14 cellular contexts compared by ENCODE assay signal in the genomic region with DNA sequence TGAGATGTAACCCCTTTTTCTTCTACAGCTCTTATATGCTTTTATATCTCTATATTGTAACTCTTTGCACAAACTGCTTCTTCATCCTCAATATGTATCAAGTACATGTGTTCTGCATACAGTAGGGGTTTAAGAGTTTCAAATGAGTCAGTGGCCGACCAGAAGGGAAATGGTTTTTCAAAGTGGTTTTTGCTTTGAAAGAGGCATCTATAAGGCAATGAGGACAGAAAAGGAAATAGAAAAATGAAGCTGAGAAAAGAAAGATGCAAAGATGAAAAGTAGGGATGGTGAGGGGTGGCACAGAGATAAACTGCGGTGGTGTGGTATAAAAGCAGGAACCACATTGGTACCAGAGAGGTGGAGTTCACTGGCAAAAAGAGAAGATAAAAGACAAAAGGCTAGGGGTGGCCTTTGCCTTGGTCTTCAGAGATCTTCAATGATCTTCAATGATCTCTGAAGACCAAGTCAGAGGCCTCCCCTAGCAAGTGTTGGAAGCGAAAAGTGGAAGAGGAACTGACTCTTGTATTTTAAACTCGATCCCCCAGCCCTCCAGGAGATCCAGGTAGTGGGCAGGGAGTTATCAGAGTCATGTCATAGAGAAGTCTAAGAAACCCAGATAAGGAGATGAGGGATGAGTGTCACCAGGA.
DNase-seq lines count a peak whose midpoint lies in the region; ATAC-seq lines count a peak whose summit lies in the region.
"Had no signal": no experiment of that assay in that cellular context is flagged by ENCODE, and none has a peak within 500 bp of the region (broad histone marks: within the 10 kb centered on the region; RNA-seq: fewer than 3 reads in every experiment).

No MANE protein-coding gene starts in this region.

- DNase-seq in activated naive CD8-positive, alpha-beta T cell treated with anti-CD3 and anti-CD28 coated beads for 36 hours, result no peak
- no peak for DNase-seq in GM19238 (ENCODE audit: insufficient read length, low spot score)
- DNase-seq in ACHN, result no peak
- DNase-seq in mucosa of gallbladder (ENCODE audit: low spot score), result no peak
- DNase-seq in NCI-H510A treated with DMSO at 0.1 percent for 48 hours (lab: John Stamatoyannopoulos, UW), result no peak
- DNase-seq: activated naive CD4-positive, alpha-beta T cell treated with anti-CD3 and anti-CD28 coated beads for 36 hours; C1 segment of cervical spinal cord; H7; NCI-H2107; upper lobe of right lung had no signal

- H3K4me3 Mint-ChIP-seq in activated naive CD8-positive, alpha-beta T cell treated with anti-CD3 and anti-CD28 coated beads for 36 hours, result no peak overlapping the region
- H3K4me3 Mint-ChIP-seq: activated naive CD4-positive, alpha-beta T cell treated with anti-CD3 and anti-CD28 coated beads for 36 hours; dendritic cell treated with granulocyte-macrophage colony-stimulating factor and Interleukin-4, amounts not matched to agents 40 ng/mL and 50 ng/mL, for 4 days had no signal

- H3K4me1 Mint-ChIP-seq in activated naive CD8-positive, alpha-beta T cell treated with anti-CD3 and anti-CD28 coated beads for 36 hours, result peaks cover 17% of the 10 kb centered on the region

- peaks cover 4% of the 10 kb centered on the region for H3K36me3 Mint-ChIP-seq in activated naive CD8-positive, alpha-beta T cell treated with anti-CD3 and anti-CD28 coated beads for 36 hours

- ATAC-seq in GM18498 (IDR thresholded peaks at IDR 0.05; ENCODE audit: unreplicated experiment), result peak; percentile 74
- ATAC-seq in GM21381 (IDR thresholded peaks at IDR 0.05; ENCODE audit: unreplicated experiment), result peak; percentile 56
- peak; percentile 59 for ATAC-seq in HG03103 (IDR thresholded peaks at IDR 0.05; ENCODE audit: low read depth, unreplicated experiment)
- ATAC-seq: upper lobe of right lung had no signal

- H3K9me3 Mint-ChIP-seq in activated naive CD8-positive, alpha-beta T cell treated with anti-CD3 and anti-CD28 coated beads for 36 hours, result no peaks in the 10 kb centered on the region
- H3K9me3 Mint-ChIP-seq: activated naive CD4-positive, alpha-beta T cell treated with anti-CD3 and anti-CD28 coated beads for 36 hours; dendritic cell treated with granulocyte-macrophage colony-stimulating factor and Interleukin-4, amounts not matched to agents 40 ng/mL and 50 ng/mL, for 4 days had no signal

- H3K27ac Mint-ChIP-seq in activated naive CD8-positive, alpha-beta T cell treated with anti-CD3 and anti-CD28 coated beads for 36 hours, result peak overlapping the region; percentile 47
- H3K27ac Mint-ChIP-seq: activated naive CD4-positive, alpha-beta T cell treated with anti-CD3 and anti-CD28 coated beads for 36 hours; dendritic cell treated with granulocyte-macrophage colony-stimulating factor and Interleukin-4, amounts not matched to agents 40 ng/mL and 50 ng/mL, for 4 days had no signal

- H3K27me3 Mint-ChIP-seq in activated naive CD8-positive, alpha-beta T cell treated with anti-CD3 and anti-CD28 coated beads for 36 hours, result peaks cover 18% of the 10 kb centered on the region

- in situ Hi-C loops in ACHN (cut with HindIII; ENCODE audit: low pct_ligation_motif_present, low pct_unique_long_range_greater_than_20kb, low sequenced_read_pairs), result no loop called here
